ENCODE assay signal across 1 cellular context in the genomic region with DNA sequence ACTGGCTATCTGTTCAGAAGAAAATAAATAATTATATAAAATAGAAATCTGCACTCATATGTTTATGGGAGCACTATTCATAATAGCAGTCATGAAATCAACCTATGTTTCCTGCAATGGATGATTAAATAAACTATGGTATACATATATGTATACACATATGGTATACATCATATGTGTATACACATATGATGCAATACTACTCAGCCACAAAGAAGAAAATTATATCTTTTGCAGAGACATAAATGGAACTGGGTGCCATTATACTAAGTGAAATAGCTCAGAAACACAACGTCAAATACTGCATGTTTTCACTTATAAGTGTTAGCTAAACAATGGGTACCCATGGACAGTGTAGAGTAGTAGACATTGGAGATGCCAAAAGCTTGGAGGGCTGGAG.
TF ChIP-seq lines count a peak whose summit lies in the region.

No MANE protein-coding gene starts in this region.

TF ChIP-seq in HepG2, 621 proteins besides CTCF, POLR2A, EP300 and RAD21 (continued from another document):
- peak; percentile 36; the same call in 1 of the 2 replicates for TF ChIP-seq ATF7 (IDR thresholded peaks at IDR 0.05)
- TF ChIP-seq ATF7 (CRISPR knock-in tag; IDR thresholded peaks at IDR 0.05), result no peak
- no peak for TF ChIP-seq REXO4 (CRISPR knock-in tag; IDR thresholded peaks at IDR 0.05; ENCODE audit: borderline replicate concordance)
TF ChIP-seq in HepG2: peak in this region for 2.
